Comparison of ENCODE assay signal across 24 cellular contexts in genomic region chr2:30567317-30567716, GRCh38.
DNase-seq lines count a peak whose midpoint lies in the region; ATAC-seq, FAIRE-seq and TF ChIP-seq lines count a peak whose summit lies in the region.
"Had no signal": no experiment of that assay in that cellular context is flagged by ENCODE, and none has a peak within 500 bp of the region (broad histone marks: within the 10 kb centered on the region; RNA-seq: fewer than 3 reads in every experiment).

No MANE protein-coding gene starts in this region.

- ATAC-seq in thoracic aorta (ENCODE audit: insufficient number of reproducible peaks, low FRiP score, low read depth) (no peak), T-cell (replicated peaks in 1 of 4) (no peak)
- ATAC-seq: A549, GM23338, PC-3 had no signal

- H3K27me3 ChIP-seq in adipocyte (replicated peaks; ENCODE audit: control insufficient read depth, insufficient read depth, low read length) (no peaks in the 10 kb centered on the region), mesenchymal stem cell (ENCODE audit: control insufficient read depth in 1 of 2, insufficient read depth in 1 of 2, low read length in 2 of 2) (no peaks in the 10 kb centered on the region), thoracic aorta (replicated peaks; ENCODE audit: insufficient read depth) (no peaks in the 10 kb centered on the region)
- H3K27me3 ChIP-seq: BLaER1 treated with 17β-estradiol and CSF1 and Interleukin-3, amounts not matched to agents 10 nM and 100 nM; SJSA1 had no signal

- H3K18ac ChIP-seq in mesenchymal stem cell (ENCODE audit: low read depth in 1 of 2, low read length in 2 of 2): no peak overlapping the region

- peak; percentile 26 for FAIRE-seq in GM12891 (lab: Jason Lieb, UNC)
- FAIRE-seq: A549 had no signal

- H3K9me3 ChIP-seq in adipocyte (ENCODE audit: control insufficient read depth, low read length) (no peaks in the 10 kb centered on the region), mesenchymal stem cell (ENCODE audit: control insufficient read depth, low read length) (no peaks in the 10 kb centered on the region), thoracic aorta (no peaks in the 10 kb centered on the region)
- H3K9me3 ChIP-seq: A549; BLaER1 treated with 17β-estradiol and CSF1 and Interleukin-3, amounts not matched to agents 10 nM and 100 nM; SJSA1 had no signal

- H3K79me1 ChIP-seq in mesenchymal stem cell (replicated peaks; ENCODE audit: low read length, poor library complexity, severe bottlenecking): peaks cover 2% of the 10 kb centered on the region

- no peak overlapping the region for H2AK5ac ChIP-seq in mesenchymal stem cell (ENCODE audit: low read length, severe bottlenecking)

- DNase-seq in GM12891 (ENCODE audit: insufficient read length, low spot score) (no peak), adipocyte (ENCODE audit: low read depth) (no peak), mesenchymal stem cell (no peak), thoracic aorta (ENCODE audit: low spot score) (no peak), DMS79 (lab: John Stamatoyannopoulos, UW) (no peak), amniotic stem cell (lab: John Stamatoyannopoulos, UW) (no peak), T-cell (no peak)
- DNase-seq: AML-193; CD4-positive, alpha-beta T cell; H9; Karpas-422; NCI-H1092 treated with DMSO at 0.1 percent for 48 hours; NCI-H1436 treated with DMSO at 0.1 percent for 48 hours; NCI-H187 treated with DMSO at 0.1 percent for 48 hours; NCI-H2107; NCI-H446; NCI-H524 treated with DMSO at 0.1 percent for 48 hours; NCI-H82; NK-92 treated with Interleukin-12 subunit alpha and Interleukin-12 subunit beta, amount 100 ng/mL, for 24 hours; PC-3 had no signal

- no peak overlapping the region for H3K4me2 ChIP-seq in mesenchymal stem cell (ENCODE audit: low read length, poor library complexity, severe bottlenecking)
- H3K4me2 ChIP-seq: A549; BLaER1 treated with 17β-estradiol and CSF1 and Interleukin-3, amounts not matched to agents 10 nM and 100 nM; GM23338 had no signal

- H3K14ac ChIP-seq in mesenchymal stem cell (ENCODE audit: low read length in 2 of 2): no peak overlapping the region

- H3K36me3 Mint-ChIP-seq in T-cell: peaks cover 52% of the 10 kb centered on the region

- no peak overlapping the region for H3K27ac Mint-ChIP-seq in T-cell
- H3K27ac Mint-ChIP-seq: CD4-positive, alpha-beta T cell; GM23338 had no signal

- no peak overlapping the region for H2BK5ac ChIP-seq in mesenchymal stem cell (ENCODE audit: low read depth, low read length, poor library complexity, severe bottlenecking)

- no peak overlapping the region for H2BK120ac ChIP-seq in mesenchymal stem cell (ENCODE audit: low read depth, low read length)

- no peak overlapping the region for H3K4me3 Mint-ChIP-seq in T-cell
- H3K4me3 Mint-ChIP-seq: CD4-positive, alpha-beta T cell; GM23338; H9 had no signal

- H3K4me1 ChIP-seq in adipocyte (ENCODE audit: control insufficient read depth, insufficient read depth, low read length) (peaks cover 16% of the 10 kb centered on the region), mesenchymal stem cell (ENCODE audit: control insufficient read depth, insufficient read depth, low read depth, low read length) (no peaks in the 10 kb centered on the region), thoracic aorta (ENCODE audit: control insufficient read depth in 1 of 2, low read depth in 2 of 2) (peaks cover 15 to 22% of the 10 kb centered on the region in 2 donors)
- H3K4me1 ChIP-seq: A549; BLaER1 treated with 17β-estradiol and CSF1 and Interleukin-3, amounts not matched to agents 10 nM and 100 nM; SJSA1 had no signal

- H4K8ac ChIP-seq in mesenchymal stem cell (ENCODE audit: low read length): no peak overlapping the region

- H3K4me3 ChIP-seq in adipocyte (ENCODE audit: low read length) (no peak overlapping the region), mesenchymal stem cell (ENCODE audit: insufficient read depth in 1 of 2, low read depth in 1 of 2, low read length in 2 of 2) (no peak overlapping the region), thoracic aorta (no peak overlapping the region)
- H3K4me3 ChIP-seq: A549; BLaER1 treated with 17β-estradiol and CSF1 and Interleukin-3, amounts not matched to agents 10 nM and 100 nM; GM23338; SJSA1 had no signal

- H3K27me3 Mint-ChIP-seq in T-cell: no peaks in the 10 kb centered on the region
- H3K27me3 Mint-ChIP-seq: CD4-positive, alpha-beta T cell had no signal

- CTCF ChIA-PET in T-cell (lab: Charles Lee): interaction anchor here in 1 of 2 donors (0.6 kb wide), 1 partner anchor 326 kb away, joined by 3 read pairs; no protein-coding TSS in a partner anchor

- H3K36me3 ChIP-seq in adipocyte (ENCODE audit: control insufficient read depth, insufficient read depth, low read length, severe bottlenecking): no peaks in the 10 kb centered on the region
- peaks cover 0 to 2% of the 10 kb centered on the region in 2 experiments for H3K36me3 ChIP-seq in mesenchymal stem cell (ENCODE audit: control insufficient read depth in 1 of 2, insufficient read depth in 2 of 2, low read depth in 1 of 2, low read length in 2 of 2)
- H3K36me3 ChIP-seq in thoracic aorta: peaks cover 4% of the 10 kb centered on the region

- 98% methylated on average over 4 of the region's 4 CpGs for WGBS in mesenchymal stem cell

- H3K4ac ChIP-seq in mesenchymal stem cell (ENCODE audit: low read depth in 1 of 2, low read length in 2 of 2): no peak overlapping the region

- H2AFZ ChIP-seq in mesenchymal stem cell (ENCODE audit: low read depth, low read length): no peak overlapping the region
- H2AFZ ChIP-seq: GM23338 had no signal

- POLR2A ChIA-PET in T-cell (lab: Charles Lee): no interaction called here

- TF ChIP-seq CTCF in thoracic aorta (IDR thresholded peaks at IDR 0.05): no peak

- H3K9me3 Mint-ChIP-seq in T-cell: no peaks in the 10 kb centered on the region
- H3K9me3 Mint-ChIP-seq: CD4-positive, alpha-beta T cell; GM23338; H9 had no signal

- H4K91ac ChIP-seq in mesenchymal stem cell (ENCODE audit: low read length): no peak overlapping the region

- no peak for TF ChIP-seq POLR2A in GM12891 (IDR thresholded peaks at IDR 0.05; ENCODE audit: low read depth, low read length)

- H2BK15ac ChIP-seq in mesenchymal stem cell (ENCODE audit: low read depth, poor library complexity, severe bottlenecking): no peak overlapping the region

- H3K9ac ChIP-seq in adipocyte (ENCODE audit: low read length): peak overlapping the region; percentile 13
- H3K9ac ChIP-seq in mesenchymal stem cell (ENCODE audit: low read length): peak overlapping the region; percentile 79
- H3K9ac ChIP-seq: BLaER1 treated with 17β-estradiol and CSF1 and Interleukin-3, amounts not matched to agents 10 nM and 100 nM had no signal

- peaks cover 0 to 17% (median 3%) of the 10 kb centered on the region in 3 donors for H3K4me1 Mint-ChIP-seq in T-cell

- H2BK12ac ChIP-seq in mesenchymal stem cell (ENCODE audit: low read length in 2 of 2): no peak overlapping the region

- no peak overlapping the region for H3K23ac ChIP-seq in mesenchymal stem cell (ENCODE audit: low read length in 2 of 2)

- H3K27ac ChIP-seq in mesenchymal stem cell (ENCODE audit: low read length, poor library complexity, severe bottlenecking): no peak overlapping the region
- peak overlapping the region; percentile 54 to 62 for H3K27ac ChIP-seq in thoracic aorta
- H3K27ac ChIP-seq: A549; BLaER1 treated with 17β-estradiol and CSF1 and Interleukin-3, amounts not matched to agents 10 nM and 100 nM; SJSA1 had no signal

TF ChIP-seq in GM12891, 5 proteins besides CTCF, POLR2A, EP300 and RAD21:
- TF ChIP-seq TAF1 (IDR thresholded peaks at IDR 0.05; ENCODE audit: low read depth, low read length) (no peak), SPI1 (IDR thresholded peaks at IDR 0.05; ENCODE audit: low read depth, low read length) (no peak), PAX5 (IDR thresholded peaks at IDR 0.05; ENCODE audit: insufficient read depth, low read length, severe bottlenecking) (no peak), POU2F2 (IDR thresholded peaks at IDR 0.05; ENCODE audit: low read depth, low read length) (no peak), POLR2AphosphoS5 (IDR thresholded peaks at IDR 0.05; ENCODE audit: low read depth, low read length) (no peak)
